In the genomic region with DNA sequence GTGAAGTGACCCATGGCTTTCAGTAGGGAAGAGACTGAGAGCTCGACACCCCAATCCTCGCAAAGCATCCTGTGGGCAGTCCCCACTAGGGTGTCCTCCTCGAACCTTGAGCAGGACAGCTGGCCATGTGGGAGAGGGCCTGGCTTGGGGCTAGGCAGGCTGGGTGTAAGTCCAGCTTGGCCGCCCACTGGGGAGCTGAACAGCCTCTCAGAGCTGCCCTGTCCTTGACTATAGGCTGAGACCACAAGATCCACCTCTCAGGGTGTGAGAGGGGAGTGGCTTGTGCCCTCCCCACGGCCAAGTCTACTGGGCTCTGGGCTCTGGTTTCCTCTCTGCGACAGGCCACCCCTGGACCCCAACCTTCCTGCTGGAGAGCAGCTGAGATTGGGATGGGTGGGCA, we compare ENCODE assay signal across 29 cellular contexts.
DNase-seq lines count a peak whose midpoint lies in the region; ATAC-seq and TF ChIP-seq lines count a peak whose summit lies in the region.
"Had no signal": no experiment of that assay in that cellular context is flagged by ENCODE, and none has a peak within 500 bp of the region (broad histone marks: within the 10 kb centered on the region; RNA-seq: fewer than 3 reads in every experiment).

No MANE protein-coding gene starts in this region.

- no peak for TF ChIP-seq EP300 in stomach (IDR thresholded peaks at IDR 0.05)

- H3K36me3 ChIP-seq in Peyer's patch (no peaks in the 10 kb centered on the region), stomach (no peaks in the 10 kb centered on the region)
- H3K36me3 ChIP-seq: brain microvascular endothelial cell, gastrocnemius medialis, MG63, transverse colon had no signal

- H3K4me1 ChIP-seq in Peyer's patch (no peaks in the 10 kb centered on the region), stomach (peaks cover 0 to 12% (median 0%) of the 10 kb centered on the region in 4 donors)
- H3K4me1 ChIP-seq: gastrocnemius medialis, transverse colon had no signal

- no peaks in the 10 kb centered on the region for H3K9me3 ChIP-seq in Peyer's patch
- no peaks in the 10 kb centered on the region for H3K9me3 ChIP-seq in stomach
- H3K9me3 ChIP-seq: gastrocnemius medialis, MG63, transverse colon had no signal

- no peak for ATAC-seq in HG03521 (IDR thresholded peaks at IDR 0.05; ENCODE audit: unreplicated experiment)
- ATAC-seq: gastrocnemius medialis, GM12878, left cardiac atrium had no signal

- WGBS in stomach, 5 donors: 65 to 100% (median 68%) methylated on average over 1 to 6 of the region's 6 CpGs

- TF ChIP-seq POLR2A in Peyer's patch (IDR thresholded peaks at IDR 0.05): no peak
- TF ChIP-seq POLR2A in stomach (IDR thresholded peaks at IDR 0.05): no peak

- DNase-seq in Peyer's patch (peak in 2 of 3 donors; percentile 17 to 37), islet precursor cell (peak; percentile 39), stomach (peak; percentile 5), nucleus accumbens (lab: John Stamatoyannopoulos, UW) (no peak), NCI-H187 (lab: John Stamatoyannopoulos, UW) (no peak)
- peak; percentile 17 for DNase-seq in activated CD8-positive, alpha-beta memory T cell treated with anti-CD3 and anti-CD28 coated beads, Interleukin-2, amount 50 U/mL, for 48 hours
- DNase-seq: activated CD4-positive, alpha-beta T cell treated with anti-CD3 and anti-CD28 coated beads, Interleukin-2, amount 10 ng/mL, durations not matched to agents 7 days and 5 days; activated naive CD4-positive, alpha-beta T cell treated with anti-CD3 and anti-CD28 coated beads, Interleukin-2, amount 50 U/mL, for 16 hours; amniotic stem cell; brain microvascular endothelial cell; cerebellar nuclear complex; gastrocnemius medialis; GOT3; KG1; left cardiac atrium; MG63; NCI-H1105; NCI-H2029 treated with DMSO at 0.1 percent for 48 hours; NCI-H524 treated with DMSO at 0.1 percent for 48 hours; NK-92 treated with Interleukin-12 subunit alpha and Interleukin-12 subunit beta, amount 100 ng/mL, for 24 hours; PC-9; SIG-M5; stimulated activated CD4-positive, alpha-beta T cell treated with anti-CD3 and anti-CD28 coated beads, Interleukin-4, amount 100 ng/mL, for 24 hours; SW 1271; T1000; transverse colon had no signal

- TF ChIP-seq CTCF in Peyer's patch (IDR thresholded peaks at IDR 0.05): no peak
- TF ChIP-seq CTCF in stomach (IDR thresholded peaks at IDR 0.05): no peak

- H3K4me3 ChIP-seq in Peyer's patch: no peak overlapping the region
- H3K4me3 ChIP-seq in stomach: no peak overlapping the region
- H3K4me3 ChIP-seq: gastrocnemius medialis, GM12878, hepatocyte, MG63, PC-9, transverse colon had no signal

- no peaks in the 10 kb centered on the region for H3K27me3 ChIP-seq in Peyer's patch
- H3K27me3 ChIP-seq in stomach: peaks cover 0 to 70% (median 8%) of the 10 kb centered on the region in 3 donors
- H3K27me3 ChIP-seq: brain microvascular endothelial cell, MG63 had no signal

- H3K27ac ChIP-seq in Peyer's patch: no peak overlapping the region
- no peak overlapping the region for H3K27ac ChIP-seq in stomach
- H3K27ac ChIP-seq: brain microvascular endothelial cell, gastrocnemius medialis, hepatocyte, PC-9, transverse colon had no signal

- intact Hi-C loops in stomach (cut with DNase I; ENCODE audit: low total_unique reads): no loop called here

Comparison
In these comparisons a context has a peak if more than half of its experiments do, and no peak if none do; other contexts are left out.
1. DNase-seq: peak in Peyer's patch (2 of 3), activated CD8-positive, alpha-beta memory T cell treated with anti-CD3 and anti-CD28 coated beads, Interleukin-2, amount 50 U/mL, for 48 hours (single experiment), islet precursor cell (single experiment) and stomach (single experiment); none in nucleus accumbens (0 of 56) and NCI-H187 (0 of 2).